8 cellular contexts compared by ENCODE assay signal in genomic region chr17:28233872-28234856, GRCh38.
DNase-seq lines count a peak whose midpoint lies in the region; ATAC-seq and TF ChIP-seq lines count a peak whose summit lies in the region.
"Not testable (repeated sequence)": the region's sequence is repeated elsewhere in the genome, so short reads cannot be mapped to it uniquely, and the experiment has no call there.

No MANE protein-coding gene starts in this region.

- H3K9ac ChIP-seq in rectal smooth muscle tissue (ENCODE audit: low read length): not testable (repeated sequence)

- intact Hi-C loops in esophagus squamous epithelium (cut with DNase I): not testable (repeated sequence)

- not testable (repeated sequence) for ATAC-seq in lung (ENCODE audit: insufficient read depth, low FRiP score)

- DNase-seq in DMS79 (lab: John Stamatoyannopoulos, UW) (peak; percentile 92), NCI-H128 (lab: John Stamatoyannopoulos, UW; ENCODE audit: unreplicated experiment) (peak; percentile 9), NCI-H748 (lab: John Stamatoyannopoulos, UW; ENCODE audit: unreplicated experiment) (peak; percentile 93), lung (ENCODE audit: low spot score) (peak; percentile 81), ureter (ENCODE audit: low spot score) (peak; percentile 82)
- DNase-seq in brain microvascular endothelial cell; esophagus squamous epithelium (lab: John Stamatoyannopoulos, UW): not testable (repeated sequence)

- H3K9me3 ChIP-seq in esophagus squamous epithelium; lung (ENCODE audit: control insufficient read depth in 2 of 2, insufficient read depth in 1 of 2, low read length in 1 of 2): not testable (repeated sequence)

- H3K27me3 ChIP-seq in brain microvascular endothelial cell (replicated peaks): peaks cover 27% of the 10 kb centered on the region
- peaks cover 0 to 26% (median 0%) of the 10 kb centered on the region in 4 donors for H3K27me3 ChIP-seq in esophagus squamous epithelium
- H3K27me3 ChIP-seq in lung (ENCODE audit: control insufficient read depth, insufficient read depth); rectal smooth muscle tissue (ENCODE audit: control insufficient read depth, insufficient read depth, low read length): not testable (repeated sequence)

- in situ Hi-C loops in brain microvascular endothelial cell (cut with HindIII; ENCODE audit: low pct_ligation_motif_present, low sequenced_read_pairs): not testable (repeated sequence)

- not testable (repeated sequence) for H3K4me3 ChIP-seq in brain microvascular endothelial cell (ENCODE audit: low read depth, low read length); lung
- H3K4me3 ChIP-seq in esophagus squamous epithelium (peak overlapping the region; percentile 24 to 55 (median 46)), rectal smooth muscle tissue (ENCODE audit: low read length) (peak overlapping the region; percentile 9)

- 51% methylated on average over 17 to 19 of the region's 22 CpGs for WGBS in esophagus squamous epithelium, 2 donors
- 63 to 74% methylated on average over 22 of the region's 22 CpGs for WGBS in lung, 2 donors

- TF ChIP-seq POLR2A in esophagus squamous epithelium (IDR thresholded peaks at IDR 0.05): not testable (repeated sequence)

- not testable (repeated sequence) for H3K36me3 ChIP-seq in brain microvascular endothelial cell (replicated peaks); esophagus squamous epithelium; lung (ENCODE audit: control insufficient read depth in 2 of 2, insufficient read depth in 2 of 2, low read length in 2 of 2); rectal smooth muscle tissue (ENCODE audit: control insufficient read depth, insufficient read depth, low read length)

- H3K4me1 ChIP-seq in esophagus squamous epithelium: peaks cover 0 to 32% (median 4%) of the 10 kb centered on the region in 3 donors
- not testable (repeated sequence) for H3K4me1 ChIP-seq in lung (ENCODE audit: control insufficient read depth in 2 of 2, insufficient read depth in 2 of 2, low read length in 2 of 2); rectal smooth muscle tissue (ENCODE audit: control insufficient read depth, insufficient read depth, low read length)

- TF ChIP-seq CTCF in brain microvascular endothelial cell (IDR thresholded peaks at IDR 0.05; ENCODE audit: low read depth, low read length, missing control alignments): peak; percentile 14
- TF ChIP-seq CTCF in esophagus squamous epithelium (IDR thresholded peaks at IDR 0.05); lung (IDR thresholded peaks at IDR 0.05; ENCODE audit: control extremely low read depth, extremely low read depth): not testable (repeated sequence)

- H3K27ac ChIP-seq in brain microvascular endothelial cell; rectal smooth muscle tissue (ENCODE audit: low read depth, low read length): not testable (repeated sequence)
- peak overlapping the region; percentile 69 to 86 (median 78) for H3K27ac ChIP-seq in esophagus squamous epithelium
- peak overlapping the region in 1 of 2 donors; percentile 82 for H3K27ac ChIP-seq in lung (ENCODE audit: low read depth in 1 of 2, low read length in 1 of 2)
